Comparison of ENCODE assay signal across 19 cellular contexts in the genomic region with DNA sequence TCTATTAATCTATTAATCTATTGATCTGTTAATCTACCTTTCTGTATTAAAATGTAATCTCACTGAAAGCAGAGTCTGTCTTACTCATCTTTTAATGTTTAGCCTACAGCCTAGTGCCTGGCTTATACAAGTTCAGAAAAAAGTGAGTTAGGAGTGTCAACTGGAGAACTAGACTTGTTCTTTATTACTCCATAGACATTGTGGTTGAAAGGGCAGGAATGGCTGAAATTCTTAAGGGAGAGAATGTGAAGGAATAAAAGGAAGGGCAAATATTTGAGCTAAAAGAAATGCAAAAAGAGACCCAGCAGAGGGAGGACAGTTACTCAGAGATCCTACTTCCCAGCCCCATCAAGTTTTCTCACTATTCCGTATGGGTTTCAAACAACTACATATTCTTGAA.
DNase-seq lines count a peak whose midpoint lies in the region; ATAC-seq and TF ChIP-seq lines count a peak whose summit lies in the region.
"Had no signal": no experiment of that assay in that cellular context is flagged by ENCODE, and none has a peak within 500 bp of the region (broad histone marks: within the 10 kb centered on the region; RNA-seq: fewer than 3 reads in every experiment).

No MANE protein-coding gene starts in this region.

- peak overlapping the region; percentile 9; the same call in 1 of the 2 replicates for H3K27ac Mint-ChIP-seq in HFFc6
- peak overlapping the region; percentile 3 to 4 for H3K27ac Mint-ChIP-seq in effector memory CD8-positive, alpha-beta T cell
- H3K27ac Mint-ChIP-seq: activated CD4-positive, alpha-beta T cell treated with anti-CD3 and anti-CD28 coated beads for 36 hours; activated CD8-positive, alpha-beta memory T cell treated with anti-CD3 and anti-CD28 coated beads, Interleukin-2, amount 10 ng/mL, durations not matched to agents 7 days and 5 days had no signal

- H2BK120ac ChIP-seq in mesendoderm (ENCODE audit: low read depth, low read length): no peak overlapping the region

- H3K4ac ChIP-seq in mesendoderm (ENCODE audit: low read depth, low read length): no peak overlapping the region

- H3K9ac ChIP-seq in mesendoderm (ENCODE audit: low read length): no peak overlapping the region

- no peaks in the 10 kb centered on the region for H3K27me3 ChIP-seq in mesendoderm (ENCODE audit: insufficient read depth, low read length, poor library complexity)
- H3K27me3 ChIP-seq: left lung, pancreas, sigmoid colon had no signal

- H3K4me2 ChIP-seq in mesendoderm (ENCODE audit: low read length): no peak overlapping the region

- peaks cover 29% of the 10 kb centered on the region for H3K4me1 Mint-ChIP-seq in HFFc6 (ENCODE audit: low read depth)
- H3K4me1 Mint-ChIP-seq in effector memory CD8-positive, alpha-beta T cell (ENCODE audit: low read depth in 2 of 2): peaks cover 16 to 29% of the 10 kb centered on the region in 2 donors

- no peaks in the 10 kb centered on the region for H3K79me1 ChIP-seq in mesendoderm (ENCODE audit: low read length)

- no peak overlapping the region for H3K27ac ChIP-seq in mesendoderm (ENCODE audit: low read depth, low read length)
- H3K27ac ChIP-seq: pancreas, sigmoid colon had no signal

- no peak overlapping the region for H3K4me3 Mint-ChIP-seq in HFFc6
- no peak overlapping the region for H3K4me3 Mint-ChIP-seq in effector memory CD8-positive, alpha-beta T cell
- H3K4me3 Mint-ChIP-seq: activated CD4-positive, alpha-beta T cell treated with anti-CD3 and anti-CD28 coated beads for 36 hours; activated CD8-positive, alpha-beta memory T cell treated with anti-CD3 and anti-CD28 coated beads, Interleukin-2, amount 10 ng/mL, durations not matched to agents 7 days and 5 days had no signal

- H3K36me3 ChIP-seq in mesendoderm (ENCODE audit: control insufficient read depth, insufficient read depth, low read length): no peaks in the 10 kb centered on the region
- H3K36me3 ChIP-seq: pancreas had no signal

- H3K4me1 ChIP-seq in mesendoderm (ENCODE audit: control insufficient read depth, low read depth, low read length): peaks cover 8% of the 10 kb centered on the region
- H3K4me1 ChIP-seq: pancreas had no signal

- peak overlapping the region; percentile 36 for H2BK15ac ChIP-seq in mesendoderm (replicated peaks; ENCODE audit: low read depth)

- H3K36me3 Mint-ChIP-seq in HFFc6 (ENCODE audit: low read depth): peaks cover 23% of the 10 kb centered on the region
- H3K36me3 Mint-ChIP-seq in effector memory CD8-positive, alpha-beta T cell (ENCODE audit: insufficient read depth): peaks cover 27% of the 10 kb centered on the region

- no peak overlapping the region for H4K5ac ChIP-seq in mesendoderm (ENCODE audit: low read length)

- no peak overlapping the region for H4K8ac ChIP-seq in mesendoderm (ENCODE audit: low read depth, low read length)

- no peak overlapping the region for H3K56ac ChIP-seq in mesendoderm (ENCODE audit: low read length)

- no peaks in the 10 kb centered on the region for H3K27me3 Mint-ChIP-seq in HFFc6 (ENCODE audit: insufficient read depth)
- no peaks in the 10 kb centered on the region for H3K27me3 Mint-ChIP-seq in effector memory CD8-positive, alpha-beta T cell
- H3K27me3 Mint-ChIP-seq: activated CD4-positive, alpha-beta T cell treated with anti-CD3 and anti-CD28 coated beads for 36 hours; activated CD8-positive, alpha-beta memory T cell treated with anti-CD3 and anti-CD28 coated beads, Interleukin-2, amount 10 ng/mL, durations not matched to agents 7 days and 5 days had no signal

- H2BK5ac ChIP-seq in mesendoderm (ENCODE audit: low read length): no peak overlapping the region

- no peaks in the 10 kb centered on the region for H3K9me3 Mint-ChIP-seq in HFFc6
- H3K9me3 Mint-ChIP-seq in effector memory CD8-positive, alpha-beta T cell: no peaks in the 10 kb centered on the region

- H3K79me2 ChIP-seq in mesendoderm (ENCODE audit: control insufficient read depth, insufficient read depth, low read length): no peaks in the 10 kb centered on the region

- no peak for TF ChIP-seq CTCF in HFFc6 (IDR thresholded peaks at IDR 0.05)

- no peak overlapping the region for H3K23ac ChIP-seq in mesendoderm (ENCODE audit: low read length)

- no peak overlapping the region for H3K4me3 ChIP-seq in mesendoderm (ENCODE audit: low read length)
- H3K4me3 ChIP-seq: left lung, pancreas, sigmoid colon had no signal

- H3K18ac ChIP-seq in mesendoderm (ENCODE audit: low read length): peak overlapping the region; percentile 68

- H2AK5ac ChIP-seq in mesendoderm (ENCODE audit: low read length): no peak overlapping the region

- peak; percentile 4 for DNase-seq in AG08395 (ENCODE audit: low spot score)
- DNase-seq in HFFc6: peak; percentile 15
- DNase-seq in effector memory CD8-positive, alpha-beta T cell: no peak
- peak; percentile 28 for DNase-seq in mesendoderm
- DNase-seq in SIG-M5 (lab: John Stamatoyannopoulos, UW): no peak
- no peak for DNase-seq in SHP77 treated with DMSO at 0.1 percent for 48 hours (lab: John Stamatoyannopoulos, UW)
- no peak for DNase-seq in DMS153 treated with DMSO at 0.1 percent for 48 hours (lab: John Stamatoyannopoulos, UW; ENCODE audit: unreplicated experiment)
- DNase-seq: activated CD4-positive, alpha-beta T cell treated with anti-CD3 and anti-CD28 coated beads for 36 hours; activated CD8-positive, alpha-beta memory T cell treated with anti-CD3 and anti-CD28 coated beads, Interleukin-2, amount 10 ng/mL, durations not matched to agents 7 days and 5 days; activated gamma-delta T cell; aorta; left lung; NCI-H1105; NCI-H526 treated with DMSO at 0.1 percent for 48 hours; OCI-M1; pancreas; sigmoid colon; T-helper 9 cell had no signal

- WGBS in mesendoderm (ENCODE audit: extremely low coverage, insufficient coverage, low lambda C conversion rate): no CpG with 5 or more reads among the region's 1 CpG

- no peak for ATAC-seq in effector memory CD8-positive, alpha-beta T cell (replicated peaks)
- ATAC-seq in GM21515 (IDR thresholded peaks at IDR 0.05; ENCODE audit: unreplicated experiment): no peak
- ATAC-seq: activated CD4-positive, alpha-beta T cell treated with anti-CD3 and anti-CD28 coated beads for 36 hours; activated CD8-positive, alpha-beta memory T cell treated with anti-CD3 and anti-CD28 coated beads, Interleukin-2, amount 10 ng/mL, durations not matched to agents 7 days and 5 days; left lung; pancreas had no signal

Comparison
In these comparisons a context has a peak if more than half of its experiments do, and no peak if none do; other contexts are left out.
1. DNase-seq: peak in AG08395 (single experiment), HFFc6 (single experiment) and mesendoderm (single experiment); none in effector memory CD8-positive, alpha-beta T cell (0 of 3), SIG-M5 (single experiment), SHP77 treated with DMSO at 0.1 percent for 48 hours (single experiment) and DMS153 treated with DMSO at 0.1 percent for 48 hours (single experiment).